8 cellular contexts compared by ENCODE assay signal in genomic region chr6:114304304-114304887, GRCh38.
DNase-seq lines count a peak whose midpoint lies in the region; ATAC-seq and TF ChIP-seq lines count a peak whose summit lies in the region.

No MANE protein-coding gene starts in this region.

- H3K4me3 ChIP-seq in GM12875 (ENCODE audit: low read depth, low read length) = no peak overlapping the region
- no peak overlapping the region for H3K4me3 ChIP-seq in HAP-1

- in situ Hi-C loops in ACHN (cut with HindIII; ENCODE audit: low pct_ligation_motif_present, low pct_unique_long_range_greater_than_20kb, low sequenced_read_pairs) = no loop called here
- in situ Hi-C loops in HAP-1 (cut with MboI; ENCODE audit: low sequenced_read_pairs) = loop anchor here (25.0 kb wide), 1 partner anchor 317 kb away; no protein-coding TSS in a partner anchor

- peak; percentile 9; the same call in 1 of the 2 replicates for TF ChIP-seq CTCF in GM12875 (IDR thresholded peaks at IDR 0.05; ENCODE audit: borderline replicate concordance, insufficient read depth, low read depth, low read length)

- DNase-seq in ACHN (peak; percentile 33), RKO (ENCODE audit: low spot score) (peak; percentile 47), fibroblast of peridontal ligament (ENCODE audit: extremely low read depth) (peak; percentile 60), HAP-1 (ENCODE audit: low spot score in 2 of 2) (no peak), NCI-H2081 treated with DMSO at 0.1 percent for 48 hours (lab: John Stamatoyannopoulos, UW) (no peak)

- no peaks in the 10 kb centered on the region for H3K36me3 ChIP-seq in HAP-1 (replicated peaks)

- no peaks in the 10 kb centered on the region for H3K27me3 ChIP-seq in HAP-1 (ENCODE audit: low read depth)

- H3K9me3 ChIP-seq in HAP-1 = no peaks in the 10 kb centered on the region

- no peak for ATAC-seq in GM21737 (IDR thresholded peaks at IDR 0.05; ENCODE audit: unreplicated experiment)
- ATAC-seq in HG03039 (IDR thresholded peaks at IDR 0.05; ENCODE audit: unreplicated experiment) = no peak

- no peaks in the 10 kb centered on the region for H3K4me1 ChIP-seq in HAP-1

Comparison
In these comparisons a context has a peak if more than half of its experiments do, and no peak if none do; other contexts are left out.
1. DNase-seq: peak in ACHN (single experiment), RKO (single experiment) and fibroblast of peridontal ligament (single experiment); none in HAP-1 (0 of 2) and NCI-H2081 treated with DMSO at 0.1 percent for 48 hours (single experiment).